8 cellular contexts compared by ENCODE assay signal in the genomic region with DNA sequence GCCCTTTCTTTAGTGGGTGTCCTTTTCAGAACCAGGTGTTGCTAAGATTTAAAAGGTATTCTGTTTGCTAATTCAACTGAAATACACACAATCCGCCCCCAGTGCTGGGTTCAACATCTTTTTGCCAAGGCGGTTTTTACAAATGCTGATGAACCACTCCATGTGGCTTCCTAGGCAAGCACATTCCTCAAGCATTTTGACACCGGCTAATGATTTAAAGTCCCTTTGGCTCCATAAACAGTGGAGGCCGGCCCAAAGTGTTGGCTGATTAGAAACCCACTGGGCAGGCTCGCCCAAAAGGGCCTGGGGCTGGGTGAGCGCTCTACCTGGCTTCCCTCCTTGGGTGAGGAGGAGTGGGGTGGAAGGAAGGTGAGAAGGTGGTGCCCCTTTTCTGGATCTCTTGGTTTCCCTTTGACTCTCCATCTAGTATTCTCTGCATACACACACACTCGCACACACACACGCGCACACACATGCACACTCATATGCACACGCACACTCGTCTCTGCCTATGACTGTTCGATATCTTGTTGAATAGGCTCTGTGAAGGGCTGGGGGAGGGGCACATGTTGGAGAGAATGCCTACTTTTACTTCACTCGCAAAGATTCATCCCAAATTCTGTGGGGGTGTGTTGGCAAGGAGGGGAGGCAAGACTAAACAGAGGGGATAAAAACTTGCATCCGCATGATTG.
DNase-seq lines count a peak whose midpoint lies in the region; TF ChIP-seq lines count a peak whose summit lies in the region.

No MANE protein-coding gene starts in this region.

- no peaks in the 10 kb centered on the region for H3K9me3 Mint-ChIP-seq in nephron

- H3K9me3 ChIP-seq in BLaER1 (no peaks in the 10 kb centered on the region), endocrine pancreas (ENCODE audit: control insufficient read depth, low read length) (no peaks in the 10 kb centered on the region)

- H3K4me1 ChIP-seq in BLaER1, result peaks cover 17% of the 10 kb centered on the region; the same call in 1 of the 2 replicates
- no peaks in the 10 kb centered on the region for H3K4me1 ChIP-seq in endocrine pancreas (ENCODE audit: control insufficient read depth, insufficient read depth, low read length)

- H3K27me3 ChIP-seq in BLaER1 (no peaks in the 10 kb centered on the region), endocrine pancreas (ENCODE audit: control insufficient read depth, insufficient read depth, low read length) (no peaks in the 10 kb centered on the region)

- H3K4me2 ChIP-seq in BLaER1, result peak overlapping the region; percentile 63; the same call in 1 of the 2 replicates

- H4K20me1 ChIP-seq in BLaER1, result no peaks in the 10 kb centered on the region

- no peaks in the 10 kb centered on the region for H3K36me3 Mint-ChIP-seq in nephron (ENCODE audit: low read depth)

- H3K4me3 ChIP-seq in BLaER1, result no peak overlapping the region
- peak overlapping the region; percentile 82 for H3K4me3 ChIP-seq in endocrine pancreas (ENCODE audit: control insufficient read depth, insufficient read depth, low read length)

- H3K27me3 Mint-ChIP-seq in nephron (ENCODE audit: low read depth), result peaks cover 42% of the 10 kb centered on the region

- DNase-seq in RPMI7951 (ENCODE audit: low read depth) (peak; percentile 16), SIG-M5 treated with dmso at 0.1 percent for 504 hours (lab: John Stamatoyannopoulos, UW; ENCODE audit: unreplicated experiment) (no peak), NOMO-1 treated with dmso at 0.1 percent for 144 hours (lab: John Stamatoyannopoulos, UW; ENCODE audit: unreplicated experiment) (no peak), NCI-H446 treated with DMSO at 0.1 percent for 48 hours (lab: John Stamatoyannopoulos, UW) (no peak), ecto neural progenitor cell (ENCODE audit: low spot score) (no peak)

- peak overlapping the region in 2 of 3 experiments; percentile 25 to 43 for H3K27ac Mint-ChIP-seq in nephron

- H3K9ac ChIP-seq in BLaER1, result no peak overlapping the region
- H3K9ac ChIP-seq in endocrine pancreas (ENCODE audit: control insufficient read depth, insufficient read depth, low read length), result no peak overlapping the region

- H3K4me3 Mint-ChIP-seq in nephron, result peak overlapping the region; percentile 84 to 90 (median 88)

- H3K36me3 ChIP-seq in BLaER1, result no peaks in the 10 kb centered on the region
- H3K36me3 ChIP-seq in endocrine pancreas (ENCODE audit: control insufficient read depth, insufficient read depth, low read length), result no peaks in the 10 kb centered on the region

- TF ChIP-seq CTCF in nephron (IDR thresholded peaks at IDR 0.05; ENCODE audit: unreplicated experiment in 3 of 3), result no peak

- no peak overlapping the region for H3K27ac ChIP-seq in BLaER1

- peaks cover 11% of the 10 kb centered on the region for H3K4me1 Mint-ChIP-seq in nephron
